8 cellular contexts compared by ENCODE assay signal in the genomic region with DNA sequence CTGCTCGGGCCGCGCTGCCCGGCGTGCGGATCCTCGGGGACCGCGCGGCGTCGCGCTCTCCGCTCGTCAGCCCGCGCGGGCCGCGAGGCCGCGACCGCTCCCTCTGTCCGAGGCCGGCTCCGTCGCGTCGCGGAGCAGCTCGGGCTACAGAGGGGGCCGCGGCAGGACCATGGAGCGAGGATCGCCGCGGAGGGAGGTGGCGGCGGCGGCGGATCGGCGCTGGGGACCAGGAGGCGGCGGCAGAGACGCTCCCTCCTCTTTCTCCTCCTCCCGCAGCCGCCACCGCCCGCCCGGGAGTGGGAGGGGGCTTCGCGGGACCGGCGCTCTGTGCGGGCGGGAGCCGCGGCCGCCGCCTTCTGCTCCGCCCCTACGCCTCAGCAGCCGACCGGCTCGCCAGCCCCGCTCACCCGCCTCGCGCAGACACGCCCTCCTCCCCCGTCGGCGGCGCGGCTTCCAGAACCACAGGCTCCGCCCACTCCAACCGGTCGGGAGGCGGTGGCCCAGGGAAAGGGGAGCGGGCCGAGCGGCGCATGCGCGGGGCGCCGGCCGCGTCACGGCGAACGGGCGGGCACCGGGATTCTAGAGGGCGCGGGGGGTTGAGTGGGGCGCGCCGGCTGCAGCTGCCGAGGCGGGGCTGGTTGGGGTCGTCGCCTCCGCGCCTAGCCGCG. TPM values are rescaled to one million over a fixed set of nuclear protein-coding genes. Genes with fewer than 3 reads are reported as not detected.
DNase-seq lines count a peak whose midpoint lies in the region; ATAC-seq and TF ChIP-seq lines count a peak whose summit lies in the region.

Gene CASK (minus strand): TSS at position 298 of the 668 bp plus-strand sequence. CDS start 566 bp downstream, outside the sequence.

- no peaks in the 10 kb centered on the region for H3F3A ChIP-seq in Loucy (ENCODE audit: low read depth)

- CTCF ChIA-PET in RWPE1 (lab: Yijun Ruan, JAX), result interaction anchor here (0.9 kb wide), 1 partner anchor 162 kb away, joined by 4 read pairs; no protein-coding TSS in a partner anchor

- H3K27ac ChIP-seq in RWPE1, result peak within 1 kb of the TSS; percentile 82

- H3K36me3 Mint-ChIP-seq in activated T-helper 17 cell treated with anti-CD3 and anti-CD28 coated beads, Interleukin-2, amount 50 U/mL, for 72 hours (ENCODE audit: low read depth), result peaks cover 12% of the 10 kb centered on the region
- no peaks in the 10 kb centered on the region for H3K36me3 Mint-ChIP-seq in natural killer cell
- peaks cover 0 to 4% of the 10 kb centered on the region in 2 donors for H3K36me3 Mint-ChIP-seq in stimulated activated naive B cell treated with anti-CD40 and anti-IgM and Interleukin-4, amounts not matched to agents 10 μg/mL and 1 μg/mL and 100 μg/mL, for 72 hours

- H2AFZ ChIP-seq in Loucy (ENCODE audit: low read length), result peak within 1 kb of the TSS; percentile 93

- H3K9me3 ChIP-seq in Loucy (ENCODE audit: insufficient read depth, low read depth, low read length), result no peaks in the 10 kb centered on the region

- ATAC-seq in activated T-helper 17 cell treated with anti-CD3 and anti-CD28 coated beads, Interleukin-2, amount 50 U/mL, for 72 hours (replicated peaks), result peak; percentile 75
- peak; percentile 76 to 89 (median 80) for ATAC-seq in natural killer cell
- ATAC-seq in stimulated activated naive B cell treated with anti-CD40 and anti-IgM and Interleukin-4, amounts not matched to agents 10 μg/mL and 1 μg/mL and 100 μg/mL, for 72 hours (replicated peaks), result peak; percentile 81 to 89

- H3K36me3 ChIP-seq in H7 (replicated peaks; ENCODE audit: control insufficient read depth, insufficient read depth, low read length) (no peaks in the 10 kb centered on the region), Loucy (ENCODE audit: insufficient read depth, low read length) (no peaks in the 10 kb centered on the region)

- H3K27me3 ChIP-seq in H7 (ENCODE audit: control insufficient read depth, insufficient read depth, low read length) (no peaks in the 10 kb centered on the region), Loucy (ENCODE audit: insufficient read depth, low read length, poor library complexity, severe bottlenecking) (no peaks in the 10 kb centered on the region)

- DNase-seq in EH (ENCODE audit: low read depth) (peak; percentile 91), H7 (peak; percentile 98), RWPE1 (ENCODE audit: low spot score) (peak; percentile 81), fibroblast of mammary gland (ENCODE audit: low read depth) (peak; percentile 84), natural killer cell (peak; percentile 65)
- peak; percentile 85 for DNase-seq in stimulated activated naive B cell treated with anti-CD40 and anti-IgM and Interleukin-4, amounts not matched to agents 10 μg/mL and 1 μg/mL and 100 μg/mL, for 72 hours

- peak within 1 kb of the TSS; percentile 89 for H3K4me2 ChIP-seq in Loucy (ENCODE audit: low read depth, low read length, poor library complexity, severe bottlenecking)

- TF ChIP-seq CTCF in Loucy (conservative IDR thresholded peaks at IDR 0.05; ENCODE audit: low read length) (no peak), RWPE1 (conservative IDR thresholded peaks at IDR 0.05; ENCODE audit: low read depth) (no peak), fibroblast of mammary gland (conservative IDR thresholded peaks at IDR 0.05; ENCODE audit: control insufficient read depth, insufficient read depth, low read depth, low read length) (no peak), natural killer cell (IDR thresholded peaks at IDR 0.05) (no peak)

- H3K9me2 ChIP-seq in Loucy (replicated peaks; ENCODE audit: low read depth, low read length), result no peaks in the 10 kb centered on the region

- H3K27ac Mint-ChIP-seq in activated T-helper 17 cell treated with anti-CD3 and anti-CD28 coated beads, Interleukin-2, amount 50 U/mL, for 72 hours, result peak within 1 kb of the TSS; percentile 98
- H3K27ac Mint-ChIP-seq in natural killer cell, result peak within 1 kb of the TSS; percentile 58 to 83
- peak within 1 kb of the TSS; percentile 95 for H3K27ac Mint-ChIP-seq in stimulated activated naive B cell treated with anti-CD40 and anti-IgM and Interleukin-4, amounts not matched to agents 10 μg/mL and 1 μg/mL and 100 μg/mL, for 72 hours

- peaks cover 3% of the 10 kb centered on the region for H3K4me1 Mint-ChIP-seq in activated T-helper 17 cell treated with anti-CD3 and anti-CD28 coated beads, Interleukin-2, amount 50 U/mL, for 72 hours
- peaks cover 15 to 21% of the 10 kb centered on the region in 2 donors for H3K4me1 Mint-ChIP-seq in natural killer cell
- peaks cover 6 to 8% of the 10 kb centered on the region in 2 donors for H3K4me1 Mint-ChIP-seq in stimulated activated naive B cell treated with anti-CD40 and anti-IgM and Interleukin-4, amounts not matched to agents 10 μg/mL and 1 μg/mL and 100 μg/mL, for 72 hours

- POLR2A ChIA-PET in RWPE1 (lab: Yijun Ruan, JAX; ENCODE audit: low non-redundant PET), result no interaction called here

- intact Hi-C loops in natural killer cell (cut with micrococcal nuclease), result loop anchor here (10.0 kb wide), 1 partner anchor 1021 kb away; no protein-coding TSS in a partner anchor

- H3K79me2 ChIP-seq in Loucy (ENCODE audit: insufficient read depth, low read length), result peaks cover 44% of the 10 kb centered on the region

- H3K4me3 ChIP-seq in H7 (ENCODE audit: insufficient read depth, low read depth, low read length), result peak within 1 kb of the TSS; percentile 95
- H3K4me3 ChIP-seq in Loucy (ENCODE audit: low read length, poor library complexity, severe bottlenecking), result peak within 1 kb of the TSS; percentile 94
- H3K4me3 ChIP-seq in fibroblast of mammary gland (ENCODE audit: control insufficient read depth, low read depth, low read length), result peak within 1 kb of the TSS; percentile 57

- no peaks in the 10 kb centered on the region for H3K27me3 Mint-ChIP-seq in activated T-helper 17 cell treated with anti-CD3 and anti-CD28 coated beads, Interleukin-2, amount 50 U/mL, for 72 hours
- peaks cover 0 to 9% of the 10 kb centered on the region in 2 donors for H3K27me3 Mint-ChIP-seq in natural killer cell (ENCODE audit: low read depth in 2 of 2)
- H3K27me3 Mint-ChIP-seq in stimulated activated naive B cell treated with anti-CD40 and anti-IgM and Interleukin-4, amounts not matched to agents 10 μg/mL and 1 μg/mL and 100 μg/mL, for 72 hours, result no peaks in the 10 kb centered on the region

- H3K4me3 Mint-ChIP-seq in activated T-helper 17 cell treated with anti-CD3 and anti-CD28 coated beads, Interleukin-2, amount 50 U/mL, for 72 hours, result peak within 1 kb of the TSS; percentile 98
- H3K4me3 Mint-ChIP-seq in natural killer cell, result peak within 1 kb of the TSS; percentile 88
- peak within 1 kb of the TSS; percentile 92 to 96 for H3K4me3 Mint-ChIP-seq in stimulated activated naive B cell treated with anti-CD40 and anti-IgM and Interleukin-4, amounts not matched to agents 10 μg/mL and 1 μg/mL and 100 μg/mL, for 72 hours

- no peaks in the 10 kb centered on the region for H3K9me3 Mint-ChIP-seq in activated T-helper 17 cell treated with anti-CD3 and anti-CD28 coated beads, Interleukin-2, amount 50 U/mL, for 72 hours
- H3K9me3 Mint-ChIP-seq in natural killer cell, result no peaks in the 10 kb centered on the region
- no peaks in the 10 kb centered on the region for H3K9me3 Mint-ChIP-seq in stimulated activated naive B cell treated with anti-CD40 and anti-IgM and Interleukin-4, amounts not matched to agents 10 μg/mL and 1 μg/mL and 100 μg/mL, for 72 hours

- peaks cover 38% of the 10 kb centered on the region for H4K20me1 ChIP-seq in Loucy (ENCODE audit: insufficient read depth, low read length, poor library complexity, severe bottlenecking)

- peaks cover 16% of the 10 kb centered on the region for H3K4me1 ChIP-seq in Loucy (ENCODE audit: insufficient read depth, low read length, poor library complexity, severe bottlenecking)

- H3K9ac ChIP-seq in Loucy (ENCODE audit: low read depth, low read length, poor library complexity, severe bottlenecking), result peak within 1 kb of the TSS; percentile 90

RNA-seq across cellular contexts. Expression of gene CASK, which starts in this region (rescaled TPM):
- 39.2 and 64.6 TPM in 2 replicates for total RNA-seq in H7 (2014; rRNA removed; shearing (Covaris generic))
- total RNA-seq in activated T-helper 17 cell treated with anti-CD3 and anti-CD28 coated beads, Interleukin-2, amount 50 U/mL, for 72 hours, result 10 to 100 TPM; 35.6 to 95.6 TPM
- total RNA-seq in natural killer cell, result 10 to 100 TPM; 23.5 to 27.9 (median 25.6) TPM

Comparison
In these comparisons a context has a peak if more than half of its experiments do, and no peak if none do; other contexts are left out.
1. Peak in every context shown above with its lines: DNase-seq, ATAC-seq, H3K4me3 ChIP-seq and H3K27ac ChIP-seq.